In the genomic region with DNA sequence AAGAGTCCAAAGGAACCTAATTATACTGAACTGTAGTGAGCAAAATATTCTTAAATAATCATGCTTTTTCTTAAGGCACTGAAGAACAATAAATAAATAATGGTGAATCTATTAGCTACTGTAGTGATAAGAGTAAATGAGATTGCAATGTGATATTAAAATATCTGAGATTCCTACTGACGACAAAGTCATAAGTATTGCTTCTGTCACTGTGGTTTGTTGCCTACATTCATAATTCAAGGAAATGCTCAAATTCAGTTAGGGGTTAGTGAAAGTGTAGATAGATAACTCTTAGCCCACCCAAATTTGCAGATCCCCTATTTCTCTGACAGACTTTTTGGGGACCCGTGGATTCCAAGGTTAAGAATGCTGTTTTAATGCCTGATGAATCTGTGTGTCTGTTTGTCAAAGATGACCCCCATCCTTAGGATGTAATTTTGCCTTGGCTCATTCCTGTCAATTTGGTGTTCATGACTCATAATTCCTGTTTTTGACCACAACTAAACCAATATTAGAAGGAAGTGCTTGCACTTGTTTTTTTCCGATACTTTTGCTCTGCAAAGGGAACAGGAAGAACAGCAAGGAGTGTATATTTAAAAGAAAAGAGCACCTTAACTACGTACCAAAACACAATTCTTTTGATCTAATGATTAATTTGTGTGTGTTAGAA, we compare ENCODE assay signal across 9 cellular contexts.
DNase-seq lines count a peak whose midpoint lies in the region; ATAC-seq and TF ChIP-seq lines count a peak whose summit lies in the region.
"Had no signal": no experiment of that assay in that cellular context is flagged by ENCODE, and none has a peak within 500 bp of the region (broad histone marks: within the 10 kb centered on the region; RNA-seq: fewer than 3 reads in every experiment).

No MANE protein-coding gene starts in this region.

- H3K23ac ChIP-seq in H9 (ENCODE audit: insufficient read length, low read depth, low read length): no peak overlapping the region

- no peak overlapping the region for H2AK5ac ChIP-seq in H9 (ENCODE audit: insufficient read length, low read length)

- TF ChIP-seq POLR2A in esophagus squamous epithelium (IDR thresholded peaks at IDR 0.05): no peak

- no peaks in the 10 kb centered on the region for H3K9me2 ChIP-seq in PC-9 (ENCODE audit: insufficient read depth)

- peaks cover 61 to 71% of the 10 kb centered on the region in 2 experiments for H3K4me1 Mint-ChIP-seq in H9

- no peaks in the 10 kb centered on the region for H4K20me1 ChIP-seq in H9 (ENCODE audit: control insufficient read depth, insufficient read depth, insufficient read length)
- H4K20me1 ChIP-seq in PC-9 (ENCODE audit: insufficient read depth): no peaks in the 10 kb centered on the region

- POLR2A ChIA-PET in PC-9 (lab: Charles Lee; ENCODE audit: unreplicated experiment): no interaction called here

- H3K4me3 Mint-ChIP-seq in H9: no peak overlapping the region; a peak in 1 of 5 replicates

- BruUV-seq in PC-9 (replicated peaks; lab: Mats Ljungman, UMichigan): no TSS peak

- H3K27ac ChIP-seq in H9 (ENCODE audit: insufficient read length, low read depth, low read length): no peak overlapping the region
- peak overlapping the region; percentile 100 for H3K27ac ChIP-seq in PC-9
- peak overlapping the region; percentile 72 to 90 (median 78) for H3K27ac ChIP-seq in esophagus squamous epithelium

- peaks cover 7% of the 10 kb centered on the region for H3K4me1 ChIP-seq in H9 (ENCODE audit: insufficient read depth, low read length)
- peaks cover 64% of the 10 kb centered on the region for H3K4me1 ChIP-seq in PC-9 (replicated peaks; ENCODE audit: insufficient read depth)
- peaks cover 17 to 64% (median 25%) of the 10 kb centered on the region in 3 donors for H3K4me1 ChIP-seq in esophagus squamous epithelium

- peaks cover 2% of the 10 kb centered on the region; the same call in 1 of the 2 replicates for H3K27me3 Mint-ChIP-seq in H9 (ENCODE audit: low read depth)

- H3K56ac ChIP-seq in H9 (ENCODE audit: insufficient read length, low read depth, low read length): no peak overlapping the region

- CTCF ChIA-PET in PC-9 (lab: Charles Lee): no interaction called here

- H3K14ac ChIP-seq in H9 (ENCODE audit: insufficient read depth, low read length): no peak overlapping the region

- H2BK15ac ChIP-seq in H9 (ENCODE audit: low read depth, low read length): no peak overlapping the region

- H2BK20ac ChIP-seq in H9 (ENCODE audit: low read depth, low read length, poor library complexity, severe bottlenecking): no peak overlapping the region

- H3K4me2 ChIP-seq in H9 (ENCODE audit: insufficient read depth, insufficient read length, low read length): no peak overlapping the region
- peak overlapping the region; percentile 75 for H3K4me2 ChIP-seq in PC-9

- H4K8ac ChIP-seq in H9 (replicated peaks; ENCODE audit: insufficient read length, low read depth, low read length): no peak overlapping the region

- H3K79me2 ChIP-seq in H9 (ENCODE audit: insufficient read depth, low read length) (no peaks in the 10 kb centered on the region; the same call in 1 of the 2 replicates), PC-9 (ENCODE audit: low read depth) (peaks cover 49% of the 10 kb centered on the region)

- H3K79me1 ChIP-seq in H9 (ENCODE audit: insufficient read depth, low read depth, low read length, poor library complexity, severe bottlenecking): no peaks in the 10 kb centered on the region

- no peak overlapping the region for H3K9ac ChIP-seq in H9 (ENCODE audit: extremely low read depth, insufficient read length, low read length)

- no peaks in the 10 kb centered on the region for H3K9me3 Mint-ChIP-seq in H9

- peak overlapping the region; percentile 98 to 99 (median 99) for H3K27ac Mint-ChIP-seq in H9

- H3K23me2 ChIP-seq in H9 (ENCODE audit: insufficient read length, low read depth, low read length, poor library complexity, severe bottlenecking): peaks cover 2% of the 10 kb centered on the region

- peak overlapping the region; percentile 26; the same call in 1 of the 2 replicates for H3K4ac ChIP-seq in H9 (ENCODE audit: low read depth, low read length)

- peak overlapping the region; percentile 44 for H4K91ac ChIP-seq in H9 (ENCODE audit: insufficient read length, low read depth, low read length)

- peak overlapping the region; percentile 61 for H2BK120ac ChIP-seq in H9 (ENCODE audit: low read depth, low read length, poor library complexity, severe bottlenecking)

- H2BK12ac ChIP-seq in H9 (ENCODE audit: insufficient read length, low read depth, low read length): peak overlapping the region; percentile 77

- no peaks in the 10 kb centered on the region for H3K36me3 Mint-ChIP-seq in H9 (ENCODE audit: insufficient read depth in 1 of 3, low read depth in 3 of 3)

- H3K4me3 ChIP-seq in PC-9: peak overlapping the region; percentile 26; the same call in 1 of the 2 replicates
- H3K4me3 ChIP-seq in esophagus squamous epithelium: no peak overlapping the region

- no peak overlapping the region for H3K18ac ChIP-seq in H9 (ENCODE audit: insufficient read length, low read depth, low read length)

- WGBS in H9 (ENCODE audit: extremely low coverage, insufficient read length, low lambda C conversion rate): no CpG with 5 or more reads among the region's 4 CpGs
- 62 to 70% methylated on average over 4 of the region's 4 CpGs for WGBS in esophagus squamous epithelium, 2 donors

- intact Hi-C loops in PC-9 (cut with micrococcal nuclease; ENCODE audit: unreplicated experiment) (loop anchor here (2.0 to 5.0 kb wide), 5 partner anchors 60 to 187 kb away; no protein-coding TSS in a partner anchor), esophagus squamous epithelium (cut with DNase I) (no loop called here)

- peak overlapping the region; percentile 41 for H3T11ph ChIP-seq in H9 (ENCODE audit: low read length)

- no peak for TF ChIP-seq CTCF in H9 (conservative IDR thresholded peaks at IDR 0.05)
- no peak for TF ChIP-seq CTCF in PC-9 (conservative IDR thresholded peaks at IDR 0.05)
- no peak for TF ChIP-seq CTCF in esophagus squamous epithelium (IDR thresholded peaks at IDR 0.05)

- no peak for ATAC-seq in HG02623 (IDR thresholded peaks at IDR 0.05; ENCODE audit: unreplicated experiment)

- H3F3A ChIP-seq in PC-9 (ENCODE audit: insufficient read depth, low read depth): peaks cover 49% of the 10 kb centered on the region

- H3K9me3 ChIP-seq in H9 (ENCODE audit: control insufficient read depth, low read depth, low read length) (no peaks in the 10 kb centered on the region), PC-9 (ENCODE audit: insufficient read depth, low read depth) (no peaks in the 10 kb centered on the region), esophagus squamous epithelium (no peaks in the 10 kb centered on the region)

- no peak overlapping the region for H2BK5ac ChIP-seq in H9 (ENCODE audit: insufficient read length, low read length)

- no peaks in the 10 kb centered on the region for H3K36me3 ChIP-seq in PC-9 (ENCODE audit: low read depth)
- H3K36me3 ChIP-seq in esophagus squamous epithelium: no peaks in the 10 kb centered on the region

- H3K27me3 ChIP-seq in H9 (ENCODE audit: insufficient read depth, low read length): no peaks in the 10 kb centered on the region
- no peaks in the 10 kb centered on the region for H3K27me3 ChIP-seq in PC-9 (ENCODE audit: insufficient read depth, low read depth)
- no peaks in the 10 kb centered on the region for H3K27me3 ChIP-seq in esophagus squamous epithelium

- DNase-seq in H9: no peak
- DNase-seq in PC-9: peak; percentile 6 to 93
- no peak for DNase-seq in esophagus squamous epithelium (lab: John Stamatoyannopoulos, UW)
- peak; percentile 79 for DNase-seq in renal cortical epithelial cell (ENCODE audit: low read depth)
- no peak for DNase-seq in SIG-M5 (lab: John Stamatoyannopoulos, UW)
- DNase-seq in OCI-M2 (lab: John Stamatoyannopoulos, UW; ENCODE audit: unreplicated experiment): no peak
- no peak for DNase-seq in activated CD4-positive, alpha-beta T cell treated with anti-CD3 and anti-CD28 coated beads for 1 hour
- DNase-seq: NCI-H774 had no signal

- H4K5ac ChIP-seq in H9 (ENCODE audit: insufficient read length, low read depth, low read length): no peak overlapping the region

- H2AFZ ChIP-seq in H9 (ENCODE audit: low read length): no peak overlapping the region
- peak overlapping the region; percentile 37; the same call in 1 of the 2 replicates for H2AFZ ChIP-seq in PC-9

Comparison
In these comparisons a context has a peak if more than half of its experiments do, and no peak if none do; other contexts are left out.
1. DNase-seq: peak in PC-9 (2 of 2) and renal cortical epithelial cell (single experiment); none in H9 (single experiment), esophagus squamous epithelium (single experiment), SIG-M5 (single experiment), OCI-M2 (single experiment) and activated CD4-positive, alpha-beta T cell treated with anti-CD3 and anti-CD28 coated beads for 1 hour (single experiment).